8 cellular contexts compared by ENCODE assay signal in genomic region chr12:4027412-4027811, GRCh38.
DNase-seq lines count a peak whose midpoint lies in the region; ATAC-seq and TF ChIP-seq lines count a peak whose summit lies in the region.

No MANE protein-coding gene starts in this region.

- no peak overlapping the region for H2AFZ ChIP-seq in GM23338
- no peak overlapping the region for H2AFZ ChIP-seq in MM.1S (ENCODE audit: low read length)

- H3K27me3 ChIP-seq in GM23338 (ENCODE audit: insufficient read depth): 0 out of 2 replicates have a peak, but pooled peaks cover 7% of the 10 kb centered on the region
- no peaks in the 10 kb centered on the region; the same call in 1 of the 2 replicates for H3K27me3 ChIP-seq in MM.1S (replicated peaks; ENCODE audit: insufficient read depth, low read length)
- H3K27me3 ChIP-seq in gastroesophageal sphincter: no peaks in the 10 kb centered on the region

- H3K4me1 Mint-ChIP-seq in GM23338 (peaks cover 73% of the 10 kb centered on the region), immature natural killer cell (peaks cover 22 to 23% of the 10 kb centered on the region in 2 donors)

- TF ChIP-seq POLR2A in gastroesophageal sphincter (IDR thresholded peaks at IDR 0.05): no peak

- H3K79me2 ChIP-seq in GM23338 (replicated peaks; ENCODE audit: insufficient read depth) (no peaks in the 10 kb centered on the region), MM.1S (ENCODE audit: low read length) (no peaks in the 10 kb centered on the region)

- no peak for DNase-seq in GM23338 (ENCODE audit: low spot score)
- DNase-seq in activated CD8-positive, alpha-beta memory T cell treated with anti-CD3 and anti-CD28 coated beads for 4 hours (ENCODE audit: low read depth in 2 of 2): peak; percentile 61 to 82
- DNase-seq in immature natural killer cell: peak; percentile 41 to 44 (median 44)
- peak; percentile 20 to 82 (median 80) for DNase-seq in stimulated activated CD4-positive, alpha-beta T cell treated with anti-CD3 and anti-CD28 coated beads, TNF-alpha, amount 100 ng/mL, for 4 hours (ENCODE audit: low read depth in 3 of 3)
- no peak for DNase-seq in NCI-H2171 treated with DMSO at 0.1 percent for 48 hours (lab: John Stamatoyannopoulos, UW)
- no peak for DNase-seq in MM.1S

- H3K9me3 ChIP-seq in MM.1S (replicated peaks; ENCODE audit: insufficient read depth, low read length): no peaks in the 10 kb centered on the region
- H3K9me3 ChIP-seq in gastroesophageal sphincter: no peaks in the 10 kb centered on the region

- H3K36me3 ChIP-seq in GM23338 (ENCODE audit: insufficient read depth) (no peaks in the 10 kb centered on the region), MM.1S (replicated peaks; ENCODE audit: insufficient read depth, low read length) (no peaks in the 10 kb centered on the region), gastroesophageal sphincter (no peaks in the 10 kb centered on the region)

- H3K27ac ChIP-seq in GM23338 (ENCODE audit: low read depth) (0 out of 2 replicates have a peak overlapping the region, but pooled peaks have one; percentile 96), MM.1S (ENCODE audit: low read length) (no peak overlapping the region), gastroesophageal sphincter (no peak overlapping the region)

- WGBS in gastroesophageal sphincter (ENCODE audit: low coverage in 1 of 2), 2 donors: 48 to 72% methylated on average over 3 to 4 of the region's 4 CpGs

- TF ChIP-seq CTCF in GM23338 (conservative IDR thresholded peaks at IDR 0.05; ENCODE audit: low read depth in 2 of 2) (no peak), MM.1S (IDR thresholded peaks at IDR 0.05; ENCODE audit: low read length) (no peak), gastroesophageal sphincter (IDR thresholded peaks at IDR 0.05) (no peak)

- TF ChIP-seq EP300 in gastroesophageal sphincter (IDR thresholded peaks at IDR 0.05): no peak

- ATAC-seq in GM23338 (no peak), HG03442 (IDR thresholded peaks at IDR 0.05; ENCODE audit: unreplicated experiment) (no peak), gastroesophageal sphincter (no peak)

- H3K4me3 ChIP-seq in GM23338 (no peak overlapping the region), MM.1S (ENCODE audit: low read length) (no peak overlapping the region), gastroesophageal sphincter (no peak overlapping the region)

- H3K4me2 ChIP-seq in GM23338 (0 out of 2 replicates have a peak overlapping the region, but pooled peaks have one; percentile 41), MM.1S (ENCODE audit: low read depth, low read length) (no peak overlapping the region)

- H3K27me3 Mint-ChIP-seq in GM23338 (ENCODE audit: insufficient read depth, low read depth, poor library complexity) (peaks cover 47% of the 10 kb centered on the region), immature natural killer cell (ENCODE audit: low read depth in 3 of 3) (peaks cover 3 to 7% (median 3%) of the 10 kb centered on the region in 3 donors)

- no peaks in the 10 kb centered on the region for H4K20me1 ChIP-seq in GM23338 (replicated peaks; ENCODE audit: insufficient read depth)
- no peaks in the 10 kb centered on the region for H4K20me1 ChIP-seq in MM.1S (ENCODE audit: insufficient read depth, low read length)

- H3K4me3 Mint-ChIP-seq in GM23338: no peak overlapping the region
- H3K4me3 Mint-ChIP-seq in immature natural killer cell: peak overlapping the region in 3 of 5 donors; percentile 21 to 50 (median 46)

- H3K9me3 Mint-ChIP-seq in GM23338 (peaks cover 8% of the 10 kb centered on the region; the same call in 2 of the 3 replicates), immature natural killer cell (no peaks in the 10 kb centered on the region)

- H3K27ac Mint-ChIP-seq in GM23338: no peak overlapping the region; the same call in 1 of the 2 replicates
- H3K27ac Mint-ChIP-seq in immature natural killer cell: peak overlapping the region in 2 of 6 donors; percentile 54 to 56

- H3F3A ChIP-seq in GM23338 (replicated peaks; ENCODE audit: low read depth): peaks cover 46% of the 10 kb centered on the region; the same call in 1 of the 2 replicates
- H3F3A ChIP-seq in MM.1S (ENCODE audit: insufficient read depth, low read length): no peaks in the 10 kb centered on the region

- H3K9me2 ChIP-seq in GM23338 (ENCODE audit: insufficient read depth) (0 out of 2 replicates have a peak, but pooled peaks cover 5% of the 10 kb centered on the region), MM.1S (replicated peaks; ENCODE audit: insufficient read depth, low read length) (no peaks in the 10 kb centered on the region)

- H3K36me3 Mint-ChIP-seq in GM23338 (ENCODE audit: low read depth): peaks cover 15% of the 10 kb centered on the region
- H3K36me3 Mint-ChIP-seq in immature natural killer cell: no peaks in the 10 kb centered on the region

- H3K4me1 ChIP-seq in GM23338 (ENCODE audit: insufficient read depth) (peaks cover 51% of the 10 kb centered on the region), MM.1S (ENCODE audit: low read length) (no peaks in the 10 kb centered on the region), gastroesophageal sphincter (peaks cover 0 to 18% (median 4%) of the 10 kb centered on the region in 3 donors)

- H3K9ac ChIP-seq in MM.1S (ENCODE audit: low read length): no peak overlapping the region

TF ChIP-seq in GM23338, 12 proteins besides CTCF, POLR2A, EP300 and RAD21:
- no peak for TF ChIP-seq REST (IDR thresholded peaks at IDR 0.05; ENCODE audit: unreplicated experiment)
TF ChIP-seq in GM23338: peak in this region for 0.

Comparison
In these comparisons a context has a peak if more than half of its experiments do, and no peak if none do; other contexts are left out.
1. DNase-seq: peak in activated CD8-positive, alpha-beta memory T cell treated with anti-CD3 and anti-CD28 coated beads for 4 hours (2 of 2), immature natural killer cell (3 of 3) and stimulated activated CD4-positive, alpha-beta T cell treated with anti-CD3 and anti-CD28 coated beads, TNF-alpha, amount 100 ng/mL, for 4 hours (3 of 3); none in GM23338 (single experiment), NCI-H2171 treated with DMSO at 0.1 percent for 48 hours (single experiment) and MM.1S (single experiment).